Comparison of ENCODE assay signal across 8 cellular contexts in genomic region chr11:117232911-117233409, GRCh38. TPM values are rescaled to one million over a fixed set of nuclear protein-coding genes. Genes with fewer than 3 reads are reported as not detected.
DNase-seq lines count a peak whose midpoint lies in the region; ATAC-seq and TF ChIP-seq lines count a peak whose summit lies in the region.

No MANE protein-coding gene starts in this region.

- peaks cover 0 to 2% (median 0%) of the 10 kb centered on the region in 3 donors for H3K27me3 Mint-ChIP-seq in CD14-positive monocyte (ENCODE audit: low read depth in 3 of 3)
- no peaks in the 10 kb centered on the region for H3K27me3 Mint-ChIP-seq in activated naive CD4-positive, alpha-beta T cell treated with anti-CD3 and anti-CD28 coated beads, Interleukin-2, amount 50 U/mL, for 24 hours

- peak overlapping the region; percentile 98 for H3K4me3 ChIP-seq in HL-60 (replicated peaks; ENCODE audit: insufficient read depth, low read length)
- H3K4me3 ChIP-seq in skeletal muscle cell (ENCODE audit: low read depth, low read length) = peak overlapping the region; percentile 85

- peak overlapping the region; percentile 59 for H3K27ac ChIP-seq in HL-60 (replicated peaks)

- TF ChIP-seq CTCF in CD14-positive monocyte (IDR thresholded peaks at IDR 0.05) = no peak
- TF ChIP-seq CTCF in HL-60 (IDR thresholded peaks at IDR 0.05; ENCODE audit: insufficient read depth, low read length) = no peak

- H3K9me3 Mint-ChIP-seq in CD14-positive monocyte = no peaks in the 10 kb centered on the region
- no peaks in the 10 kb centered on the region for H3K9me3 Mint-ChIP-seq in activated naive CD4-positive, alpha-beta T cell treated with anti-CD3 and anti-CD28 coated beads, Interleukin-2, amount 50 U/mL, for 24 hours

- no peaks in the 10 kb centered on the region for H3K27me3 ChIP-seq in HL-60 (ENCODE audit: insufficient read depth, poor library complexity, severe bottlenecking)

- H3K27ac Mint-ChIP-seq in CD14-positive monocyte = peak overlapping the region; percentile 40 to 83 (median 72)
- H3K27ac Mint-ChIP-seq in activated naive CD4-positive, alpha-beta T cell treated with anti-CD3 and anti-CD28 coated beads, Interleukin-2, amount 50 U/mL, for 24 hours = peak overlapping the region; percentile 87

- ATAC-seq in HG03139 (IDR thresholded peaks at IDR 0.05; ENCODE audit: unreplicated experiment) = no peak

- peaks cover 28 to 38% of the 10 kb centered on the region in 2 donors for H3K36me3 Mint-ChIP-seq in CD14-positive monocyte
- H3K36me3 Mint-ChIP-seq in activated naive CD4-positive, alpha-beta T cell treated with anti-CD3 and anti-CD28 coated beads, Interleukin-2, amount 50 U/mL, for 24 hours = peaks cover 14% of the 10 kb centered on the region

- DNase-seq in CD14-positive monocyte (ENCODE audit: low spot score) (no peak), HL-60 (ENCODE audit: low read depth in 1 of 2, low spot score in 1 of 2) (no peak), hepatic stellate cell (ENCODE audit: low spot score) (peak; percentile 46), skeletal muscle cell (ENCODE audit: low read depth) (no peak), DMS153 (lab: John Stamatoyannopoulos, UW) (no peak), NCI-H2029 (lab: John Stamatoyannopoulos, UW) (no peak)

- H3K4me3 Mint-ChIP-seq in CD14-positive monocyte = peak overlapping the region; percentile 87 to 90
- peak overlapping the region; percentile 87 for H3K4me3 Mint-ChIP-seq in activated naive CD4-positive, alpha-beta T cell treated with anti-CD3 and anti-CD28 coated beads, Interleukin-2, amount 50 U/mL, for 24 hours

- intact Hi-C loops in CD14-positive monocyte (cut with micrococcal nuclease) = loop anchor here (5.0 kb wide), 2 partner anchors 446 to 461 kb away; partner anchors contain the start of genes BUD13 (in 1 of the 2) and ZPR1 (in 1 of the 2)

- H3K4me1 Mint-ChIP-seq in CD14-positive monocyte = peaks cover 34% of the 10 kb centered on the region
- peaks cover 37% of the 10 kb centered on the region for H3K4me1 Mint-ChIP-seq in activated naive CD4-positive, alpha-beta T cell treated with anti-CD3 and anti-CD28 coated beads, Interleukin-2, amount 50 U/mL, for 24 hours

RNA-seq across cellular contexts. Expression of gene RNF214, which starts 0.5 kb away (rescaled TPM):
- 1 to 10 TPM; 6.4 to 7.8 TPM for polyA plus RNA-seq in CD14-positive monocyte

RNA-seq across cellular contexts. Expression of gene PCSK7, which starts 1.1 kb away (rescaled TPM):
- 1 to 10 TPM; 6.1 to 9.5 TPM for polyA plus RNA-seq in CD14-positive monocyte

RNA-seq across cellular contexts. Expression of gene TAGLN, which starts 33.8 kb away (rescaled TPM):
- polyA plus RNA-seq in CD14-positive monocyte = 1 to 10 TPM; 3.6 to 4.0 TPM

RNA-seq across cellular contexts. Expression of gene SIDT2, which starts 54.4 kb away (rescaled TPM):
- polyA plus RNA-seq in CD14-positive monocyte = 10 to 100 TPM; 21.8 to 41.8 TPM

RNA-seq across cellular contexts. Expression of gene BACE1-AS, which starts 58.2 kb away (rescaled TPM):
- not detected for polyA plus RNA-seq in CD14-positive monocyte
